In the genomic region with DNA sequence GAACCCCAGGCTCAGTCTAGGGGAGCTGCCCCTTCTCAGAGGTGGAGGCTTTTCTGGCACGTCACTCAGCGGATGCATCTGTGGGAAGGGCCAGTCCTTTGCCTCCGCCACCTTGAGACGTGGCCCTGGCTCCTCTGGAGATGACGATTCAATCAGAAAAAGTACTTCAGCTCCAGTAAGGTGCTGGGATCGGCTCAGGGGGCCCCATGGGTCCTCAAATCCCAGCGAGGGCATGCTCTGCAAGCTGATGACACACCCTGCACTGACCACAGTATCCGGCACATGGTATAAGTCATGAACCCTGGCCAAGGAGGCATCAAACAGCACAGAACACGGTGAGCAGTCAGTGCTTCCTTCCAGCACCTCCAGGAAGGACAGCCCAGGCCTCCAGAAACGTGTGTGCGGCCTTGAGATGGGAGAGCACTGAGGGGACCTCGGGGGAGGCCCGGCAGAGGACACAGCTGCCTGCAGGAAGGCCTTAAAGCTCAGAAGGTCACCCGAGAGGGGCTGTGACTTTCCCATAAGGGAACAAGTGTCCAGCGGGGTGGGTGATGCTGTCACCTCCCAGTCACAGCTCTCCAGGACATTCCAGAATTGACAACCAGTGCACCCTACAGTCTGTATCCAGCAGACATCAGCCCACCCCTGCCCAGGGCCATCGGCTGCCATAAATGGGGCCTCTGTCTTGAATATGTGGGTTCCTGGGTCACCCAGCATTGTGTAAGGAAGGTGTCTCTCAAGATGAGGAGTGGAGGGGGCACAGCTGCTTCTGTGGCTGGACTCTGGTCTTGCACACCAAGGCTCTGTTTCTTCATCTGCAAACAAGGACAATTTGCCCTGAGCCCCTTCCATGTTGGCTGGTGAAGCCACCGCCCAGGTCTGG, we compare ENCODE assay signal across 18 cellular contexts.
DNase-seq lines count a peak whose midpoint lies in the region; ATAC-seq and TF ChIP-seq lines count a peak whose summit lies in the region.
"Had no signal": no experiment of that assay in that cellular context is flagged by ENCODE, and none has a peak within 500 bp of the region (broad histone marks: within the 10 kb centered on the region; RNA-seq: fewer than 3 reads in every experiment).

No MANE protein-coding gene starts in this region.

- TF ChIP-seq CTCF in left ventricle myocardium inferior (IDR thresholded peaks at IDR 0.05; ENCODE audit: borderline replicate concordance) (no peak), osteoblast (IDR thresholded peaks at IDR 0.05; ENCODE audit: extremely low read depth, low read depth, low read length) (no peak), GM10266 (IDR thresholded peaks at IDR 0.05; ENCODE audit: control insufficient read depth, insufficient read depth, low read depth, missing control alignments) (no peak)

- peaks cover 42% of the 10 kb centered on the region for H3K27me3 Mint-ChIP-seq in dendritic cell treated with granulocyte-macrophage colony-stimulating factor and Interleukin-4, amounts not matched to agents 40 ng/mL and 50 ng/mL, for 4 days

- H3K36me3 ChIP-seq in left ventricle myocardium inferior (no peaks in the 10 kb centered on the region), osteoblast (ENCODE audit: insufficient read depth, low read length) (no peaks in the 10 kb centered on the region)

- peaks cover 11% of the 10 kb centered on the region for H3K9me3 Mint-ChIP-seq in dendritic cell treated with granulocyte-macrophage colony-stimulating factor and Interleukin-4, amounts not matched to agents 40 ng/mL and 50 ng/mL, for 4 days
- H3K9me3 Mint-ChIP-seq: activated T-helper 2 cell treated with anti-CD3 and anti-CD28 coated beads, Interferon-gamma antibody, Interleukin-2, Interleukin-4, amounts not matched to agents 10 μg/mL and 5 μg/mL and 100 μg/mL, durations not matched to agents 14 hours and 24 hours and 36 hours had no signal

- H3K4me1 ChIP-seq in left ventricle myocardium inferior (peaks cover 8% of the 10 kb centered on the region), osteoblast (ENCODE audit: insufficient read depth, low read length) (no peaks in the 10 kb centered on the region)
- H3K4me1 ChIP-seq: foreskin keratinocyte had no signal

- H3K79me2 ChIP-seq in osteoblast (ENCODE audit: insufficient read depth, low read length): no peaks in the 10 kb centered on the region

- H3K4me3 ChIP-seq in left ventricle myocardium inferior: no peak overlapping the region
- H3K4me3 ChIP-seq in osteoblast (ENCODE audit: insufficient read depth, low read length): no peak overlapping the region
- H3K4me3 ChIP-seq: GM12878 had no signal

- DNase-seq in cardiac septum (ENCODE audit: low spot score) (peak; percentile 57), left ventricle myocardium inferior (no peak), osteoblast (ENCODE audit: insufficient read length, low spot score, missing footprints) (peak; percentile 56), GM10266 (ENCODE audit: extremely low spot score) (no peak), KG1 (lab: John Stamatoyannopoulos, UW) (no peak), NCI-H2227 treated with DMSO at 0.1 percent for 48 hours (lab: John Stamatoyannopoulos, UW) (no peak)
- DNase-seq: activated CD4-positive, alpha-beta T cell treated with anti-CD3 and anti-CD28 coated beads, Interleukin-2, amount 50 U/mL, for 1 hour; cerebellar nuclear complex; COR-L47; foreskin keratinocyte; NCI-H187; NCI-H446 treated with DMSO at 0.1 percent for 48 hours; stimulated activated naive CD8-positive, alpha-beta T cell treated with anti-CD3 and anti-CD28 coated beads, Interleukin-15, Interleukin-2, amounts not matched to agents 100 U/mL and 50 U/mL, for 24 hours; T-helper 9 cell had no signal

- H3K27ac Mint-ChIP-seq in dendritic cell treated with granulocyte-macrophage colony-stimulating factor and Interleukin-4, amounts not matched to agents 40 ng/mL and 50 ng/mL, for 4 days: peak overlapping the region; percentile 7
- H3K27ac Mint-ChIP-seq: activated T-helper 2 cell treated with anti-CD3 and anti-CD28 coated beads, Interferon-gamma antibody, Interleukin-2, Interleukin-4, amounts not matched to agents 10 μg/mL and 5 μg/mL and 100 μg/mL, durations not matched to agents 14 hours and 24 hours and 36 hours had no signal

- H3K4me3 Mint-ChIP-seq in dendritic cell treated with granulocyte-macrophage colony-stimulating factor and Interleukin-4, amounts not matched to agents 40 ng/mL and 50 ng/mL, for 4 days: no peak overlapping the region

- H4K20me1 ChIP-seq in osteoblast (ENCODE audit: insufficient read depth, low read length): no peaks in the 10 kb centered on the region

- intact Hi-C loops in cardiac septum (cut with DNase I): no loop called here
- intact Hi-C loops in left ventricle myocardium inferior (cut with micrococcal nuclease): no loop called here
- intact Hi-C loops in dendritic cell treated with granulocyte-macrophage colony-stimulating factor and Interleukin-4, amounts not matched to agents 40 ng/mL and 50 ng/mL, for 4 days (cut with micrococcal nuclease): no loop called here

- H3K27ac ChIP-seq in left ventricle myocardium inferior (replicated peaks): no peak overlapping the region
- H3K27ac ChIP-seq in osteoblast (ENCODE audit: low read depth, low read length): no peak overlapping the region
- H3K27ac ChIP-seq: foreskin keratinocyte had no signal

- no peak for ATAC-seq in GM18511 (IDR thresholded peaks at IDR 0.05; ENCODE audit: unreplicated experiment)
- ATAC-seq: foreskin keratinocyte; GM12878; stimulated activated naive CD8-positive, alpha-beta T cell treated with anti-CD3 and anti-CD28 coated beads, Interleukin-15, Interleukin-2, amounts not matched to agents 100 U/mL and 50 U/mL, for 24 hours had no signal

- H2AFZ ChIP-seq in osteoblast (ENCODE audit: low read length): no peak overlapping the region

- no peak overlapping the region for H3K4me2 ChIP-seq in osteoblast (ENCODE audit: insufficient read depth, low read length)

- H3K27me3 ChIP-seq in left ventricle myocardium inferior (ENCODE audit: low read depth) (peaks cover 75% of the 10 kb centered on the region), osteoblast (ENCODE audit: insufficient read depth, low read length) (no peaks in the 10 kb centered on the region)
- H3K27me3 ChIP-seq: foreskin keratinocyte had no signal

- no peaks in the 10 kb centered on the region for H3K36me3 Mint-ChIP-seq in dendritic cell treated with granulocyte-macrophage colony-stimulating factor and Interleukin-4, amounts not matched to agents 40 ng/mL and 50 ng/mL, for 4 days (ENCODE audit: low read depth)

- no peaks in the 10 kb centered on the region for H3K9me3 ChIP-seq in left ventricle myocardium inferior (replicated peaks)
- no peaks in the 10 kb centered on the region for H3K9me3 ChIP-seq in osteoblast (ENCODE audit: low read depth, low read length)

- peaks cover 17% of the 10 kb centered on the region for H3K4me1 Mint-ChIP-seq in dendritic cell treated with granulocyte-macrophage colony-stimulating factor and Interleukin-4, amounts not matched to agents 40 ng/mL and 50 ng/mL, for 4 days (ENCODE audit: low read depth)

Comparison
In these comparisons a context has a peak if more than half of its experiments do, and no peak if none do; other contexts are left out.
1. DNase-seq: peak in cardiac septum (single experiment) and osteoblast (single experiment); none in left ventricle myocardium inferior (single experiment), GM10266 (single experiment), KG1 (single experiment) and NCI-H2227 treated with DMSO at 0.1 percent for 48 hours (single experiment).